26 cellular contexts compared by ENCODE assay signal in the genomic region with DNA sequence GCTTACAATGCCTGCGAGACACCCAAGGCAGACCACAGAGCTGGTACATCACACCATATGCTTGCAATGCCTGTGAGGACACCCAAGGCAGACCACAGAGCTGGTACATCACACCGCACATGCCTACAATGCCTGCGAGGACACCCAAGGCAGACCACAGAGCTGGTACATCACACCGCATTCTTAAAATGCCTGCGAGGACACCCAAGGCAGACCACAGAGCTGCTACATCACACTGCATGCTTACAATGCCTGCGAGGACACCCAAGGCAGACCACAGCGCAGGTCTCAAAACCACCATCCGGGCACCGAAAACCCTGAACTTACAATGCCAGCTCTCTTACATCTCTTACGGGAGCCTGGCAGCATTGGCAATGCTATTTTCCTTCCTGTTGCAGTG.
"Had no signal": no experiment of that assay in that cellular context is flagged by ENCODE, and none has a peak within 500 bp of the region (broad histone marks: within the 10 kb centered on the region; RNA-seq: fewer than 3 reads in every experiment).

No MANE protein-coding gene starts in this region.

- H3K36me3 ChIP-seq: neural progenitor cell, ovary, right lobe of liver, sigmoid colon, stomach, thoracic aorta, thyroid gland, tibial nerve, upper lobe of left lung, vagina had no signal

- H3K9ac ChIP-seq: neural progenitor cell, parathyroid adenoma had no signal

- H3K4me1 ChIP-seq: neural progenitor cell, parathyroid adenoma, psoas muscle, right lobe of liver, sigmoid colon, stomach, thyroid gland, tibial nerve, upper lobe of left lung, vagina had no signal

- H3K4me2 ChIP-seq: neural progenitor cell had no signal

- FAIRE-seq: small intestine, urothelium cell line had no signal

- H3K9me3 ChIP-seq: ovary, psoas muscle, right lobe of liver, sigmoid colon, stomach, thoracic aorta, thyroid gland, tibial nerve, upper lobe of left lung, vagina had no signal

- H3K27ac ChIP-seq: neural progenitor cell, ovary, parathyroid adenoma, psoas muscle, right lobe of liver, sigmoid colon, stomach, thoracic aorta, thyroid gland, tibial nerve, upper lobe of left lung, vagina had no signal

- DNase-seq: natural killer cell; occipital lobe; ovary; posterior cingulate gyrus; psoas muscle; right cardiac atrium; right lobe of liver; sigmoid colon; small intestine; stimulated activated CD4-positive, alpha-beta T cell treated with anti-CD3 and anti-CD28 coated beads, Interleukin-15, amount 100 ng/mL, for 24 hours; stimulated activated CD4-positive, alpha-beta T cell treated with anti-CD3 and anti-CD28 coated beads, Interleukin-2, amount 100 ng/mL, for 24 hours; stimulated activated CD4-positive, alpha-beta T cell treated with anti-CD3 and anti-CD28 coated beads, Interleukin-2, amount 100 ng/mL, for 48 hours; stimulated activated CD4-positive, alpha-beta T cell treated with anti-CD3 and anti-CD28 coated beads, Interleukin-4, amount 100 ng/mL, for 24 hours; stimulated activated naive B cell treated with anti-CD40 and anti-IgM and Interleukin-4, amounts not matched to agents 10 μg/mL and 1 μg/mL and 100 μg/mL, for 72 hours; stimulated activated naive CD4-positive, alpha-beta T cell treated with Interleukin-2 at 50 U/mL for 16 hours; stomach; thyroid gland; trophoblast cell; upper lobe of left lung had no signal

- H3K4me3 ChIP-seq: neural progenitor cell, ovary, psoas muscle, right lobe of liver, sigmoid colon, stomach, thoracic aorta, thyroid gland, tibial nerve, upper lobe of left lung, vagina had no signal

- ATAC-seq: natural killer cell; psoas muscle; right cardiac atrium; right lobe of liver; stimulated activated effector memory CD8-positive, alpha-beta T cell treated with anti-CD3 and anti-CD28 coated beads, Interleukin-12 subunit alpha, Interleukin-12 subunit beta, amount 100 ng/mL, for 72 hours; stimulated activated naive B cell treated with anti-CD40 and anti-IgM and Interleukin-4, amounts not matched to agents 10 μg/mL and 1 μg/mL and 100 μg/mL, for 72 hours had no signal

- H3K27me3 ChIP-seq: neural progenitor cell, ovary, right lobe of liver, thyroid gland, tibial nerve, upper lobe of left lung, vagina had no signal

- H3K79me2 ChIP-seq: parathyroid adenoma had no signal
